11 cellular contexts compared by ENCODE assay signal in the genomic region with DNA sequence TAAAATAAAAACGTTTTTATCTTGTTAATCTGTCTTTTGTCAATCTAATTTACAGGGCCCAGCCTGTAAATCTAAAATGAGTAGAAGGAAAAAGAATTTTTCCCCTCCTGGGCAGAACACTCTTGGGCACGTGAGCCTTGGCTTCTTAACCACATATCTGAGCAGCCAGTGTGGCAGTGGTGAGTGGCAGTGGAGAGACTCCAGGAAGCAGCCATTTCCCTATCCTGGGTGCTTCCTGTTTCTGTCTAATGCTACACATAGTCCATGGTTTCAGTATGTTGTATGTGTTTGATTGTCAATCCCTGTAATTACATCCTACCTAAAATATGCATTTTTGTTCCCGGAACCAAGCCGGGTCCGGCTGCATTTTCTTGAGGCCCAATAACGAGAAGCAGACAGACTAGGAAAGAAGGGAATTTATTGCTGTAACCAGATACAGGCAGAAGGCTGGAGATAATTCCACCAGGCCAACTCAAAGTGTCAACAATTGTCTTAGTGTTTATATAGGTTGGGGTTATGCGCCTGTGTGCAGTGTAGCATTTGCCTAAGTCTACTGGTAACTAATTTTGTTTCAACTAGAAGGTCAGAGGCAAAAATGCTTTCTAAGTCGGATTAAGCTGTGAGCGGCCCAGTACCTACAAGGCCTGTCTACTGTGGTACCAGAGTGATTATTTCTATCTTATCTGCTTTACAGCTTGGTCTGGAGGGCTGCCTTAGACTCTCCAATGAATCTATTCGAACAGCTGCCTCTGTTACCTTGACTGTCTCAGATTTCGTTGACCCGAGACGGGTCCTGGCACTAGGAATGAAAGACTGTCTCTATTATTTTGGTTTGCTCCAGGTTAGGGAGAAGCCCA.
A peak's percentile ranks its signal among the peaks of the same experiment; 100 is the strongest.
DNase-seq lines count a peak whose midpoint lies in the region; ATAC-seq lines count a peak whose summit lies in the region.
"Had no signal": no experiment of that assay in that cellular context is flagged by ENCODE, and none has a peak within 500 bp of the region (broad histone marks: within the 10 kb centered on the region; RNA-seq: fewer than 3 reads in every experiment).

No MANE protein-coding gene starts in this region.

- peak in 1 of 2 donors; percentile 28 for ATAC-seq in naive thymus-derived CD8-positive, alpha-beta T cell

- H3K27me3 Mint-ChIP-seq in naive thymus-derived CD8-positive, alpha-beta T cell: no peaks in the 10 kb centered on the region

- peak overlapping the region; percentile 72 to 98 (median 90) for H3K27ac Mint-ChIP-seq in naive thymus-derived CD8-positive, alpha-beta T cell

- peak; percentile 59 for DNase-seq in DMS53 (lab: John Stamatoyannopoulos, UW)
- peak; percentile 91 for DNase-seq in KBM-7
- peak; percentile 42 for DNase-seq in activated CD8-positive, alpha-beta memory T cell treated with anti-CD3 and anti-CD28 coated beads, Interleukin-2, amount 50 U/mL, for 48 hours
- peak in 1 of 10 donors; percentile 11 for DNase-seq in naive thymus-derived CD8-positive, alpha-beta T cell
- no peak for DNase-seq in NCI-H345 (lab: John Stamatoyannopoulos, UW)
- DNase-seq in T-helper 9 cell: no peak
- DNase-seq in T1000 (lab: John Stamatoyannopoulos, UW): no peak
- DNase-seq: activated gamma-delta T cell; effector CD4-positive, alpha-beta T cell; sigmoid colon; stimulated activated naive CD4-positive, alpha-beta T cell treated with Interleukin-2 at 50 U/mL for 16 hours had no signal

- H3K36me3 Mint-ChIP-seq in naive thymus-derived CD8-positive, alpha-beta T cell: peaks cover 0 to 18% (median 16%) of the 10 kb centered on the region in 3 donors

- POLR2A ChIA-PET in naive thymus-derived CD8-positive, alpha-beta T cell (lab: Charles Lee): interaction anchor here (0.6 to 3.5 kb wide), 11 partner anchors 11 to 148 kb away, joined by 3 to 25 read pairs (median 6); partner anchors contain the start of genes AMN1 and RESF1

- peaks cover 23 to 77% (median 53%) of the 10 kb centered on the region in 4 donors for H3K4me1 Mint-ChIP-seq in naive thymus-derived CD8-positive, alpha-beta T cell

- in situ Hi-C loops in KBM-7 (cut with MboI; ENCODE audit: low pct_unique_long_range_greater_than_20kb, low sequenced_read_pairs): loop anchor here (25.0 kb wide), 1 partner anchor 189 kb away; no protein-coding TSS in a partner anchor

- H3K4me3 Mint-ChIP-seq in naive thymus-derived CD8-positive, alpha-beta T cell: peak overlapping the region in 9 of 10 donors; percentile 4 to 69 (median 41)

- peaks cover 0 to 33% (median 8%) of the 10 kb centered on the region in 9 donors for H3K9me3 Mint-ChIP-seq in naive thymus-derived CD8-positive, alpha-beta T cell

Comparison
In these comparisons a context has a peak if more than half of its experiments do, and no peak if none do; other contexts are left out.
1. DNase-seq: peak in DMS53 (single experiment), KBM-7 (single experiment) and activated CD8-positive, alpha-beta memory T cell treated with anti-CD3 and anti-CD28 coated beads, Interleukin-2, amount 50 U/mL, for 48 hours (single experiment); none in NCI-H345 (single experiment), T-helper 9 cell (single experiment) and T1000 (single experiment).